ENCODE assay signal across 17 cellular contexts in genomic region chr6:71194730-71195129, GRCh38.
A peak's percentile ranks its signal among the peaks of the same experiment; 100 is the strongest.
DNase-seq lines count a peak whose midpoint lies in the region; ATAC-seq, FAIRE-seq and TF ChIP-seq lines count a peak whose summit lies in the region.
"Had no signal": no experiment of that assay in that cellular context is flagged by ENCODE, and none has a peak within 500 bp of the region (broad histone marks: within the 10 kb centered on the region; RNA-seq: fewer than 3 reads in every experiment).

No MANE protein-coding gene starts in this region.

- TF ChIP-seq CTCF in BJ (IDR thresholded peaks at IDR 0.05; ENCODE audit: insufficient read depth, low read depth, low read length) = no peak
- no peak for TF ChIP-seq CTCF in epithelial cell of esophagus (IDR thresholded peaks at IDR 0.05; ENCODE audit: insufficient read depth, low read depth, low read length, missing control alignments)
- TF ChIP-seq CTCF in omental fat pad (IDR thresholded peaks at IDR 0.05) = no peak
- TF ChIP-seq CTCF in D721Med (IDR thresholded peaks at IDR 0.05; ENCODE audit: insufficient read depth, missing control alignments) = no peak

- CTCF ChIA-PET in BJ (lab: Yijun Ruan, JAX) = interaction anchor here (1.1 to 1.4 kb wide), 2 partner anchors 10 to 315 kb away, joined by 3 to 4 read pairs; no protein-coding TSS in a partner anchor

- H3K27me3 ChIP-seq in BJ (ENCODE audit: control insufficient read depth, insufficient read depth, low read length) = no peaks in the 10 kb centered on the region
- H3K27me3 ChIP-seq: colonic mucosa, uterus had no signal

- ATAC-seq in omental fat pad (ENCODE audit: low FRiP score) (peak; percentile 75), GM18867 (IDR thresholded peaks at IDR 0.05; ENCODE audit: unreplicated experiment) (no peak)
- ATAC-seq: activated naive CD4-positive, alpha-beta T cell treated with anti-CD3 and anti-CD28 coated beads, Interleukin-2, amount 50 U/mL, for 72 hours; naive thymus-derived CD4-positive, alpha-beta T cell had no signal

- no peaks in the 10 kb centered on the region for H3K36me3 ChIP-seq in BJ (ENCODE audit: control insufficient read depth, insufficient read depth, low read length)
- H3K36me3 ChIP-seq: colonic mucosa, uterus had no signal

- no peak overlapping the region for H3K4me3 ChIP-seq in BJ (ENCODE audit: low read depth, low read length)
- H3K4me3 ChIP-seq in epithelial cell of esophagus (ENCODE audit: low read length) = no peak overlapping the region
- H3K4me3 ChIP-seq: colonic mucosa, uterus had no signal

- in situ Hi-C loops in G401 (cut with HindIII; ENCODE audit: low sequenced_read_pairs) = no loop called here

- DNase-seq in BJ (ENCODE audit: low read depth) (peak; percentile 61), NCI-H226 (peak; percentile 57), epithelial cell of esophagus (ENCODE audit: low read depth) (peak; percentile 35), omental fat pad (ENCODE audit: low spot score) (no peak), NCI-H2227 treated with DMSO at 0.1 percent for 48 hours (lab: John Stamatoyannopoulos, UW) (no peak), G401 (ENCODE audit: low spot score) (no peak), D721Med (ENCODE audit: insufficient read length, low spot score) (no peak)
- DNase-seq: activated CD8-positive, alpha-beta memory T cell treated with anti-CD3 and anti-CD28 coated beads, Interleukin-2, amount 50 U/mL, for 4 hours; colonic mucosa; foreskin melanocyte; naive thymus-derived CD4-positive, alpha-beta T cell; NCI-H1105; T-helper 1 cell; uterus had no signal

- POLR2A ChIA-PET in BJ (lab: Charles Lee) = interaction anchor here (0.7 kb wide), 1 partner anchor 111 kb away, joined by 10 read pairs; no protein-coding TSS in a partner anchor

- FAIRE-seq in D721Med (lab: Jason Lieb, UNC) = no peak
- FAIRE-seq: islet of Langerhans had no signal

Comparison
In these comparisons a context has a peak if more than half of its experiments do, and no peak if none do; other contexts are left out.
1. DNase-seq: peak in BJ (single experiment), NCI-H226 (single experiment) and epithelial cell of esophagus (single experiment); none in omental fat pad (single experiment), NCI-H2227 treated with DMSO at 0.1 percent for 48 hours (single experiment), G401 (single experiment) and D721Med (single experiment).